ENCODE assay signal across 8 cellular contexts in genomic region chr7:13990984-13991790, GRCh38. TPM values are rescaled to one million over a fixed set of nuclear protein-coding genes. Genes with fewer than 3 reads are reported as not detected.
DNase-seq lines count a peak whose midpoint lies in the region; ATAC-seq and TF ChIP-seq lines count a peak whose summit lies in the region.

No MANE protein-coding gene starts in this region.

- no peaks in the 10 kb centered on the region for H4K20me1 ChIP-seq in IMR-90 (ENCODE audit: insufficient read depth, low read length)

- 0% methylated on average over 3 of the region's 38 CpGs; no CpG with 5 or more reads in 1 of the 2 experiments for WGBS in IMR-90 (ENCODE audit: extremely low coverage in 2 of 2, insufficient read length in 1 of 2), 2 experiments

- H4K5ac ChIP-seq in IMR-90 (ENCODE audit: low read depth, low read length) = 0 out of 2 replicates have a peak overlapping the region, but pooled peaks have one; percentile 4

- CTCF ChIA-PET in IMR-90 (lab: Yijun Ruan, JAX) (interaction anchor here (0.5 to 0.7 kb wide), 3 partner anchors 11 to 241 kb away, joined by 3 to 5 read pairs (median 4); no protein-coding TSS in a partner anchor), Panc1 (lab: Charles Lee) (no interaction called here)
- CTCF ChIA-PET in naive thymus-derived CD4-positive, alpha-beta T cell (lab: Charles Lee) = no interaction called here

- H4K8ac ChIP-seq in IMR-90 (ENCODE audit: low read depth in 2 of 2, low read length in 2 of 2) = peak overlapping the region; percentile 80 to 93

- peak overlapping the region; percentile 76 for H3K9ac ChIP-seq in IMR-90 (ENCODE audit: low read depth, low read length)

- peak overlapping the region; percentile 20; the same call in 1 of the 2 replicates for H3K23ac ChIP-seq in IMR-90 (ENCODE audit: low read depth, low read length)

- peak overlapping the region; percentile 6 for H2AK9ac ChIP-seq in IMR-90 (replicated peaks; ENCODE audit: low read depth, low read length, poor library complexity)

- peak; percentile 52 for ATAC-seq in GM21526 (IDR thresholded peaks at IDR 0.05; ENCODE audit: low FRiP score, unreplicated experiment)
- peak; percentile 93 for ATAC-seq in IMR-90 (ENCODE audit: low read depth)
- ATAC-seq in Panc1 = peak; percentile 95
- peak; percentile 74 for ATAC-seq in naive thymus-derived CD4-positive, alpha-beta T cell
- peak; percentile 79 for ATAC-seq in stimulated activated memory B cell treated with anti-CD40 and anti-IgM and Interleukin-4, amounts not matched to agents 10 μg/mL and 1 μg/mL and 100 μg/mL, for 72 hours

- H3K9me3 Mint-ChIP-seq in naive thymus-derived CD4-positive, alpha-beta T cell = peaks cover 0 to 5% (median 0%) of the 10 kb centered on the region in 11 donors
- H3K9me3 Mint-ChIP-seq in stimulated activated memory B cell treated with anti-CD40 and anti-IgM and Interleukin-4, amounts not matched to agents 10 μg/mL and 1 μg/mL and 100 μg/mL, for 72 hours = no peaks in the 10 kb centered on the region

- peak overlapping the region; percentile 92 for H3K56ac ChIP-seq in IMR-90 (ENCODE audit: extremely low read depth, insufficient read depth, low read length)

- BruUV-seq in IMR-90 (replicated peaks; lab: Mats Ljungman, UMichigan) = no TSS peak
- BruUV-seq in Panc1 (replicated peaks; lab: Mats Ljungman, UMichigan) = no TSS peak

- H2AFZ ChIP-seq in IMR-90 (replicated peaks; ENCODE audit: low read length, poor library complexity) = peak overlapping the region; percentile 94

- H3K9me3 ChIP-seq in IMR-90 (ENCODE audit: control insufficient read depth, insufficient read depth, low read length) = no peaks in the 10 kb centered on the region
- no peaks in the 10 kb centered on the region for H3K9me3 ChIP-seq in Panc1 (ENCODE audit: control insufficient read depth, insufficient read depth, low read depth, low read length)
- H3K9me3 ChIP-seq in naive thymus-derived CD4-positive, alpha-beta T cell (ENCODE audit: control insufficient read depth in 2 of 3, low read length in 3 of 3) = no peaks in the 10 kb centered on the region

- peak overlapping the region; percentile 8; the same call in 1 of the 2 replicates for H3K14ac ChIP-seq in IMR-90 (replicated peaks; ENCODE audit: low read depth, low read length)

- H3K27me3 ChIP-seq in IMR-90 (ENCODE audit: control insufficient read depth, insufficient read depth, low read length) (no peaks in the 10 kb centered on the region), Panc1 (ENCODE audit: control insufficient read depth, insufficient read depth, low read length) (no peaks in the 10 kb centered on the region)
- H3K27me3 ChIP-seq in naive thymus-derived CD4-positive, alpha-beta T cell (ENCODE audit: control insufficient read depth in 2 of 2, insufficient read depth in 2 of 2, low read length in 2 of 2) = peaks cover 0 to 6% of the 10 kb centered on the region in 2 donors

- peaks cover 2 to 13% (median 6%) of the 10 kb centered on the region in 5 donors for H3K27me3 Mint-ChIP-seq in naive thymus-derived CD4-positive, alpha-beta T cell
- H3K27me3 Mint-ChIP-seq in stimulated activated memory B cell treated with anti-CD40 and anti-IgM and Interleukin-4, amounts not matched to agents 10 μg/mL and 1 μg/mL and 100 μg/mL, for 72 hours = no peaks in the 10 kb centered on the region

- H2AK5ac ChIP-seq in IMR-90 (ENCODE audit: low read depth, low read length) = no peak overlapping the region

- H3K4me3 ChIP-seq in IMR-90 (ENCODE audit: insufficient read depth, low read depth, low read length) (peak overlapping the region; percentile 91), Panc1 (ENCODE audit: low read depth in 2 of 2, low read length in 2 of 2) (peak overlapping the region; percentile 66 to 88)
- H3K4me3 ChIP-seq in naive thymus-derived CD4-positive, alpha-beta T cell (ENCODE audit: low read length) = peak overlapping the region; percentile 51

- TF ChIP-seq POLR2A in IMR-90 (IDR thresholded peaks at IDR 0.05; ENCODE audit: low read depth, low read length) = peak; percentile 71; the same call in 1 of the 2 replicates

- DNase-seq in COLO829 (ENCODE audit: low spot score) (peak; percentile 99), IMR-90 (peak; percentile 98), Panc1 (ENCODE audit: low read depth, low spot score) (peak; percentile 99), fibroblast of the conjunctiva (ENCODE audit: low read depth) (peak; percentile 97)
- DNase-seq in activated T-helper 1 cell treated with anti-CD3 and anti-CD28 coated beads, Interleukin-2, amount 50 U/mL, for 16 hours (ENCODE audit: low read depth in 1 of 2, low spot score in 1 of 2) = peak; percentile 21 to 41
- DNase-seq in naive thymus-derived CD4-positive, alpha-beta T cell = peak in 1 of 9 donors; percentile 38

- H3K36me3 ChIP-seq in IMR-90 (ENCODE audit: control insufficient read depth, insufficient read depth, low read length) = no peaks in the 10 kb centered on the region
- no peaks in the 10 kb centered on the region for H3K36me3 ChIP-seq in Panc1 (ENCODE audit: control insufficient read depth, insufficient read depth, low read length)
- H3K36me3 ChIP-seq in naive thymus-derived CD4-positive, alpha-beta T cell (ENCODE audit: control insufficient read depth in 2 of 3, insufficient read depth in 3 of 3, low read length in 3 of 3) = no peaks in the 10 kb centered on the region

- H3K18ac ChIP-seq in IMR-90 (ENCODE audit: low read depth, low read length) = peak overlapping the region; percentile 11

- 0 out of 4 replicates have a peak, but pooled peaks cover 0 to under 1% of the 10 kb centered on the region in 2 experiments for H3K79me1 ChIP-seq in IMR-90 (ENCODE audit: low read depth in 1 of 2, low read length in 2 of 2)

- no peak; the same call in 1 of the 2 replicates for TF ChIP-seq RAD21 in IMR-90 (IDR thresholded peaks at IDR 0.05; ENCODE audit: low read length)

- H4K91ac ChIP-seq in IMR-90 (ENCODE audit: insufficient read depth, low read depth, low read length) = peak overlapping the region; percentile 22

- no peak overlapping the region for H2BK20ac ChIP-seq in IMR-90 (ENCODE audit: low read depth, low read length)

- H3K4me2 ChIP-seq in IMR-90 (ENCODE audit: low read depth, low read length) = peak overlapping the region; percentile 93

- no peaks in the 10 kb centered on the region for H3K36me3 Mint-ChIP-seq in naive thymus-derived CD4-positive, alpha-beta T cell
- no peaks in the 10 kb centered on the region for H3K36me3 Mint-ChIP-seq in stimulated activated memory B cell treated with anti-CD40 and anti-IgM and Interleukin-4, amounts not matched to agents 10 μg/mL and 1 μg/mL and 100 μg/mL, for 72 hours

- dilution Hi-C loops in IMR-90 (cut with HindIII; ENCODE audit: low sequenced_read_pairs, unreplicated experiment) = no loop called here

- intact Hi-C loops in IMR-90 (cut with micrococcal nuclease) = loop anchor here (2.0 kb wide), 3 partner anchors 140 to 708 kb away; no protein-coding TSS in a partner anchor
- intact Hi-C loops in Panc1 (cut with micrococcal nuclease; ENCODE audit: unreplicated experiment) = loop anchor here (5.0 to 10.0 kb wide), 2 partner anchors 466 to 704 kb away; no protein-coding TSS in a partner anchor
- intact Hi-C loops in naive thymus-derived CD4-positive, alpha-beta T cell (cut with micrococcal nuclease) = no loop called here

- peak overlapping the region; percentile 64; the same call in 2 of the 3 replicates for H2BK15ac ChIP-seq in IMR-90 (ENCODE audit: low read depth, low read length)

- H3K4me1 ChIP-seq in IMR-90 (ENCODE audit: control insufficient read depth, insufficient read depth, low read length) (no peaks in the 10 kb centered on the region), Panc1 (ENCODE audit: control insufficient read depth, insufficient read depth, low read length) (peaks cover 8% of the 10 kb centered on the region)
- no peaks in the 10 kb centered on the region for H3K4me1 ChIP-seq in naive thymus-derived CD4-positive, alpha-beta T cell (ENCODE audit: control insufficient read depth in 2 of 2, insufficient read depth in 2 of 2, low read length in 2 of 2)

- peak overlapping the region; percentile 70 for H3K27ac ChIP-seq in IMR-90 (ENCODE audit: insufficient read depth, low read length)
- H3K27ac ChIP-seq in Panc1 (ENCODE audit: low read length) = peak overlapping the region; percentile 73
- H3K27ac ChIP-seq in naive thymus-derived CD4-positive, alpha-beta T cell (ENCODE audit: low read depth, low read length) = no peak overlapping the region

- H3K9me1 ChIP-seq in IMR-90 (ENCODE audit: insufficient read depth, low read length) = no peaks in the 10 kb centered on the region

- in situ Hi-C loops in IMR-90 (cut with MboI; ENCODE audit: low sequenced_read_pairs) (loop anchor here (25.0 kb wide), 1 partner anchor 1329 kb away; no protein-coding TSS in a partner anchor), Panc1 (cut with HindIII; ENCODE audit: low pct_unique_long_range_greater_than_20kb, low sequenced_read_pairs) (no loop called here)

- H3K4me1 Mint-ChIP-seq in naive thymus-derived CD4-positive, alpha-beta T cell = no peaks in the 10 kb centered on the region
- no peaks in the 10 kb centered on the region for H3K4me1 Mint-ChIP-seq in stimulated activated memory B cell treated with anti-CD40 and anti-IgM and Interleukin-4, amounts not matched to agents 10 μg/mL and 1 μg/mL and 100 μg/mL, for 72 hours

- peak overlapping the region; percentile 71 for H3K4ac ChIP-seq in IMR-90 (ENCODE audit: low read depth, low read length)

- H3K27ac Mint-ChIP-seq in naive thymus-derived CD4-positive, alpha-beta T cell = no peak overlapping the region
- no peak overlapping the region for H3K27ac Mint-ChIP-seq in stimulated activated memory B cell treated with anti-CD40 and anti-IgM and Interleukin-4, amounts not matched to agents 10 μg/mL and 1 μg/mL and 100 μg/mL, for 72 hours

- H2BK120ac ChIP-seq in IMR-90 (ENCODE audit: low read depth, low read length) = peak overlapping the region; percentile 66; the same call in 1 of the 2 replicates

- peak overlapping the region; percentile 67 for H2BK5ac ChIP-seq in IMR-90 (ENCODE audit: low read depth, low read length, poor library complexity, severe bottlenecking)

- TF ChIP-seq CTCF in IMR-90 (conservative IDR thresholded peaks at IDR 0.05; ENCODE audit: low read depth, low read length) (no peak), Panc1 (IDR thresholded peaks at IDR 0.05) (no peak)

- POLR2A ChIA-PET in IMR-90 (lab: Charles Lee; ENCODE audit: unreplicated experiment) = interaction anchor here (0.6 kb wide), 1 partner anchor 143 kb away, joined by 3 read pairs; no protein-coding TSS in a partner anchor
- POLR2A ChIA-PET in Panc1 (lab: Charles Lee) = interaction anchor here (0.6 kb wide), 1 partner anchor 18 kb away, joined by 4 read pairs; no protein-coding TSS in a partner anchor
- POLR2A ChIA-PET in naive thymus-derived CD4-positive, alpha-beta T cell (lab: Charles Lee) = no interaction called here

- no peak overlapping the region for H3K4me3 Mint-ChIP-seq in naive thymus-derived CD4-positive, alpha-beta T cell
- H3K4me3 Mint-ChIP-seq in stimulated activated memory B cell treated with anti-CD40 and anti-IgM and Interleukin-4, amounts not matched to agents 10 μg/mL and 1 μg/mL and 100 μg/mL, for 72 hours = no peak overlapping the region

RNA-seq across cellular contexts. Expression of gene ETV1, which starts 1.7 kb away (rescaled TPM):
- 17.2 and 21.1 TPM in 2 replicates for total RNA-seq in IMR-90 (2012; rRNA removed)
- 8.6 and 11.9 TPM in 2 replicates for polyA plus RNA-seq in IMR-90 (2012; rRNA removed)
- polyA plus RNA-seq in IMR-90 (2012; cell fraction: cytosol; rRNA removed) = 3.8 and 7.2 TPM in 2 replicates
- polyA plus RNA-seq in IMR-90 (2012; cell fraction: nucleus; rRNA removed; ENCODE audit: low replicate concordance) = 7.0 and 10.1 TPM in 2 replicates
- total RNA-seq in Panc1 (2021; ENCODE audit: unreplicated experiment) = 7.4 TPM
- polyA plus RNA-seq in Panc1 (2012; ENCODE audit: insufficient read length) = 3.5 TPM
- under 1 TPM in 1 of 5 experiments, not detected in 4; 0.39 TPM for total RNA-seq in naive thymus-derived CD4-positive, alpha-beta T cell
- polyA plus RNA-seq in naive thymus-derived CD4-positive, alpha-beta T cell = not detected

Comparison
In these comparisons a context has a peak if more than half of its experiments do, and no peak if none do; other contexts are left out.
1. intact Hi-C loops: an anchor here in IMR-90 (2.0 kb wide) and Panc1 (5.0 to 10.0 kb wide); none called in naive thymus-derived CD4-positive, alpha-beta T cell.